16 cellular contexts compared by ENCODE assay signal in the genomic region with DNA sequence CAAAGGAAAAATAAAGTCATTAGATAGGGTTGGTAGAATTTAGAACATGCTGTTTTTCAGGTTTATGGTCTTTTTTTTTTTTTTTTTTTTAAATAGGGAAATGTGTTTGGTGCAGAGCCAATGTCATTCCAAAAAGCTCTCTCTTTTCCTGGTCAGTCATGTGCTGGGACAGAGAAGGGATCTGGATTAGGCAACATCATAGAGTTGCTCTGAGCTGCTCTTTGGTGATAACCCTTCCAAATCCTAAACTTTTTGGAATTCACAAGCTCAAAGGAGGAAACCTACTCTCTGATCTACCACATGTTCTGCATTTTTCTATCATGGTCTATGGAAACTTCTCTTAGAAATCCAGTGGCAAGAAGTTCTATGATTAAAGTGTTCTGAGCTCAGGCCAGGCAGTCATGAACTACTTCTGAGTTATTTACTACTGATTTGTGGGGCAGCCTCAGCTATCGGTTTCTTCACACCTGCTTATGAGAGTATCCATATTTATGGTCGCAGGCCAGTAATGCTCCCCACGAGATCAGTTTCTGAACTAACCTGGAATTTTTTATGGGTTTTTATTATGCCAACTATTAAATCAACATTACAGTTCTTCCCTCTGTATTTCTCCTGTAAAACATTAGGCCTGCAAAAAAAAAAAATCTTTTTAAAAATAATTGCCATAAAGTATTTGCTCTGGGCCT. TPM values are rescaled to one million over a fixed set of nuclear protein-coding genes. Genes with fewer than 3 reads are reported as not detected.
DNase-seq lines count a peak whose midpoint lies in the region; TF ChIP-seq lines count a peak whose summit lies in the region.
"Had no signal": no experiment of that assay in that cellular context is flagged by ENCODE, and none has a peak within 500 bp of the region (broad histone marks: within the 10 kb centered on the region; RNA-seq: fewer than 3 reads in every experiment).

No MANE protein-coding gene starts in this region.

- no peaks in the 10 kb centered on the region for H3K79me2 ChIP-seq in GM23248 (ENCODE audit: insufficient read depth)

- WGBS in GM23248 (ENCODE audit: low coverage in 1 of 2, low lambda C conversion rate in 2 of 2, missing lambda C conversion rate in 2 of 2), 2 experiments = 44 to 53% methylated on average over 3 of the region's 3 CpGs
- 89% methylated on average over 3 of the region's 3 CpGs for whole genome bisulfite sequencing in mesenchymal stem cell

- intact Hi-C loops in colonic mucosa (cut with DNase I) = loop anchor here (10.0 kb wide), 1 partner anchor 140 kb away; no protein-coding TSS in a partner anchor

- no peak overlapping the region for H2BK15ac ChIP-seq in mesenchymal stem cell (ENCODE audit: low read depth, poor library complexity, severe bottlenecking)

- no peaks in the 10 kb centered on the region for H3K9me2 ChIP-seq in GM23248 (ENCODE audit: insufficient read depth)

- H3K9ac ChIP-seq in GM23248 (no peak overlapping the region), mesenchymal stem cell (ENCODE audit: low read length) (no peak overlapping the region), colonic mucosa (ENCODE audit: low read depth in 2 of 2, low read length in 2 of 2) (no peak overlapping the region)

- H3K4me3 Mint-ChIP-seq in chondrocyte (ENCODE audit: unreplicated experiment) (no peak overlapping the region), type B pancreatic cell (peak overlapping the region; percentile 56)
- H3K4me3 Mint-ChIP-seq: natural killer cell had no signal

- no peak overlapping the region for H3K14ac ChIP-seq in mesenchymal stem cell (ENCODE audit: low read length in 2 of 2)

- peaks cover 32% of the 10 kb centered on the region for H3F3A ChIP-seq in GM23248 (ENCODE audit: insufficient read depth)

- H3K9me3 ChIP-seq in GM23248 (ENCODE audit: low read depth) (no peaks in the 10 kb centered on the region), mesenchymal stem cell (ENCODE audit: control insufficient read depth, low read length) (no peaks in the 10 kb centered on the region), colonic mucosa (no peaks in the 10 kb centered on the region)
- H3K9me3 ChIP-seq: gastrocnemius medialis, HAP-1, pancreas, right lobe of liver, testis had no signal

- no peaks in the 10 kb centered on the region for H4K20me1 ChIP-seq in GM23248 (ENCODE audit: insufficient read depth)

- no peak overlapping the region for H2BK120ac ChIP-seq in mesenchymal stem cell (ENCODE audit: low read depth, low read length)

- H3K27ac Mint-ChIP-seq in chondrocyte (ENCODE audit: unreplicated experiment) (peak overlapping the region; percentile 89), type B pancreatic cell (peak overlapping the region; percentile 69)
- H3K27ac Mint-ChIP-seq: activated naive CD4-positive, alpha-beta T cell treated with anti-CD3 and anti-CD28 coated beads, Interleukin-2, amount 50 U/mL, for 72 hours; natural killer cell had no signal

- H3K27me3 ChIP-seq in GM23248 (replicated peaks; ENCODE audit: insufficient read depth) (no peaks in the 10 kb centered on the region), mesenchymal stem cell (ENCODE audit: control insufficient read depth in 1 of 2, insufficient read depth in 1 of 2, low read length in 2 of 2) (no peaks in the 10 kb centered on the region), colonic mucosa (no peaks in the 10 kb centered on the region)
- H3K27me3 ChIP-seq: pancreas, right lobe of liver, testis had no signal

- peaks cover 44% of the 10 kb centered on the region for H3K4me1 ChIP-seq in GM23248 (ENCODE audit: insufficient read depth)
- H3K4me1 ChIP-seq in mesenchymal stem cell (ENCODE audit: control insufficient read depth, insufficient read depth, low read depth, low read length) = peaks cover 4% of the 10 kb centered on the region
- peaks cover 7% of the 10 kb centered on the region for H3K4me1 ChIP-seq in colonic mucosa
- H3K4me1 ChIP-seq: HAP-1 had no signal

- H2AK5ac ChIP-seq in mesenchymal stem cell (ENCODE audit: low read length, severe bottlenecking) = no peak overlapping the region

- H3K4ac ChIP-seq in mesenchymal stem cell (ENCODE audit: low read depth in 1 of 2, low read length in 2 of 2) = no peak overlapping the region

- DNase-seq in GM23248 = peak; percentile 42
- no peak for DNase-seq in chondrocyte (ENCODE audit: low spot score)
- DNase-seq in mesenchymal stem cell = no peak
- no peak for DNase-seq in type B pancreatic cell (ENCODE audit: extremely low spot score, unreplicated experiment)
- DNase-seq in SKM-1 (lab: John Stamatoyannopoulos, UW; ENCODE audit: unreplicated experiment) = no peak
- DNase-seq in middle frontal gyrus (ENCODE audit: extremely low spot score, low spot score) = no peak
- DNase-seq in colonic mucosa = no peak
- DNase-seq: gastrocnemius medialis, kidney, natural killer cell, NCI-H526 treated with DMSO at 0.1 percent for 48 hours, pancreas, right lobe of liver, testis had no signal

- no peak overlapping the region for H3K4me3 ChIP-seq in GM23248
- H3K4me3 ChIP-seq in mesenchymal stem cell (ENCODE audit: insufficient read depth in 1 of 2, low read depth in 1 of 2, low read length in 2 of 2) = no peak overlapping the region
- H3K4me3 ChIP-seq in colonic mucosa = no peak overlapping the region
- H3K4me3 ChIP-seq: HAP-1, right lobe of liver, testis had no signal

- H3K23ac ChIP-seq in mesenchymal stem cell (ENCODE audit: low read length in 2 of 2) = no peak overlapping the region

- TF ChIP-seq CTCF in chondrocyte (IDR thresholded peaks at IDR 0.05) (no peak), type B pancreatic cell (conservative IDR thresholded peaks at IDR 0.05) (no peak), colonic mucosa (IDR thresholded peaks at IDR 0.05) (no peak)

- H3K4me2 ChIP-seq in GM23248 (ENCODE audit: unreplicated experiment) (no peak overlapping the region), mesenchymal stem cell (ENCODE audit: low read length, poor library complexity, severe bottlenecking) (peak overlapping the region; percentile 20)

- no peak overlapping the region for H3K18ac ChIP-seq in mesenchymal stem cell (ENCODE audit: low read depth in 1 of 2, low read length in 2 of 2)

- peaks cover 72% of the 10 kb centered on the region for H3K4me1 Mint-ChIP-seq in chondrocyte (ENCODE audit: low read depth)
- H3K4me1 Mint-ChIP-seq in type B pancreatic cell (ENCODE audit: unreplicated experiment) = peaks cover 27% of the 10 kb centered on the region

- H2BK12ac ChIP-seq in mesenchymal stem cell (ENCODE audit: low read length in 2 of 2) = no peak overlapping the region

- H3K36me3 ChIP-seq in GM23248 (ENCODE audit: low read depth) = no peaks in the 10 kb centered on the region
- H3K36me3 ChIP-seq in mesenchymal stem cell (ENCODE audit: control insufficient read depth in 1 of 2, insufficient read depth in 2 of 2, low read depth in 1 of 2, low read length in 2 of 2) = peaks cover 0 to 5% of the 10 kb centered on the region in 2 experiments
- peaks cover 3% of the 10 kb centered on the region for H3K36me3 ChIP-seq in colonic mucosa
- H3K36me3 ChIP-seq: gastrocnemius medialis, HAP-1, pancreas, right lobe of liver had no signal

- H2AFZ ChIP-seq in GM23248 (no peak overlapping the region; the same call in 1 of the 2 replicates), mesenchymal stem cell (ENCODE audit: low read depth, low read length) (no peak overlapping the region)

- H2BK5ac ChIP-seq in mesenchymal stem cell (ENCODE audit: low read depth, low read length, poor library complexity, severe bottlenecking) = no peak overlapping the region

- in situ Hi-C loops in GM23248 (cut with MboI) = loop anchor here (10.0 kb wide), 1 partner anchor 310 kb away; no protein-coding TSS in a partner anchor

- H4K91ac ChIP-seq in mesenchymal stem cell (ENCODE audit: low read length) = no peak overlapping the region

- H3K36me3 Mint-ChIP-seq in chondrocyte (ENCODE audit: low read depth) (peaks cover 18% of the 10 kb centered on the region), type B pancreatic cell (peaks cover 8% of the 10 kb centered on the region)
- H3K36me3 Mint-ChIP-seq: activated naive CD4-positive, alpha-beta T cell treated with anti-CD3 and anti-CD28 coated beads, Interleukin-2, amount 50 U/mL, for 72 hours; natural killer cell had no signal

- H3K27me3 Mint-ChIP-seq in chondrocyte (ENCODE audit: low read depth) (no peaks in the 10 kb centered on the region), type B pancreatic cell (peaks cover 15% of the 10 kb centered on the region)

- H3K9me3 Mint-ChIP-seq in chondrocyte (ENCODE audit: low read depth) (no peaks in the 10 kb centered on the region), type B pancreatic cell (no peaks in the 10 kb centered on the region)
- H3K9me3 Mint-ChIP-seq: activated naive CD4-positive, alpha-beta T cell treated with anti-CD3 and anti-CD28 coated beads, Interleukin-2, amount 50 U/mL, for 72 hours; natural killer cell had no signal

- no peaks in the 10 kb centered on the region for H3K79me1 ChIP-seq in mesenchymal stem cell (replicated peaks; ENCODE audit: low read length, poor library complexity, severe bottlenecking)

- peak overlapping the region; percentile 72 for H3K27ac ChIP-seq in GM23248
- H3K27ac ChIP-seq in mesenchymal stem cell (ENCODE audit: low read length, poor library complexity, severe bottlenecking) = peak overlapping the region; percentile 69
- no peak overlapping the region for H3K27ac ChIP-seq in colonic mucosa
- H3K27ac ChIP-seq: gastrocnemius medialis, right lobe of liver, testis had no signal

- no peak overlapping the region for H4K8ac ChIP-seq in mesenchymal stem cell (ENCODE audit: low read length)

RNA-seq across cellular contexts. Expression of gene EDN1, which starts 4.8 kb away (rescaled TPM):
- 1.8 and 6.3 TPM in 2 replicates for total RNA-seq in GM23248 (2014; rRNA removed; shearing (Covaris generic))
- polyA plus RNA-seq in GM23248 (2016; fragmentation: Nextera tagmentation; extraction: Ambion mirVana) = 4.1 and 5.2 TPM in 2 replicates
- total RNA-seq in chondrocyte = 10.6 to 17.6 TPM (median 16.9 TPM) in 3 replicates
- 3.7 TPM for polyA plus RNA-seq in mesenchymal stem cell (2013, experiment 1 of 2)
- 3.2 TPM for polyA plus RNA-seq in mesenchymal stem cell (2013, experiment 2 of 2)
- total RNA-seq in type B pancreatic cell (ENCODE audit: low replicate concordance) = 8.9 and 20.3 TPM in 2 replicates
- 10 to 100 TPM in 1 of 2 donors, 1 to 10 TPM in 1; 9.5 to 16.2 TPM for total RNA-seq in colonic mucosa
